ENCODE assay signal across 15 cellular contexts in genomic region chr9:127336086-127336485, GRCh38.
DNase-seq lines count a peak whose midpoint lies in the region; ATAC-seq, FAIRE-seq and TF ChIP-seq lines count a peak whose summit lies in the region.
"Had no signal": no experiment of that assay in that cellular context is flagged by ENCODE, and none has a peak within 500 bp of the region (broad histone marks: within the 10 kb centered on the region; RNA-seq: fewer than 3 reads in every experiment).

No MANE protein-coding gene starts in this region.

- no peak for ATAC-seq in GM21825 (IDR thresholded peaks at IDR 0.05; ENCODE audit: unreplicated experiment)
- no peak for ATAC-seq in GM21381 (IDR thresholded peaks at IDR 0.05; ENCODE audit: unreplicated experiment)

- TF ChIP-seq CTCF in astrocyte (IDR thresholded peaks at IDR 0.05; ENCODE audit: insufficient read depth, low read depth, low read length) (no peak), type B pancreatic cell (conservative IDR thresholded peaks at IDR 0.05) (no peak)

- H3K4me1 ChIP-seq in astrocyte (ENCODE audit: insufficient read depth, low read length): peaks cover 22% of the 10 kb centered on the region
- H3K4me1 ChIP-seq: neural progenitor cell had no signal

- H3K9me3 Mint-ChIP-seq in astrocyte (ENCODE audit: unreplicated experiment) (no peaks in the 10 kb centered on the region), type B pancreatic cell (no peaks in the 10 kb centered on the region)
- H3K9me3 Mint-ChIP-seq: neural progenitor cell had no signal

- H3K36me3 ChIP-seq in astrocyte (ENCODE audit: insufficient read depth, low read length): no peaks in the 10 kb centered on the region
- H3K36me3 ChIP-seq: neural progenitor cell had no signal

- H3K36me3 Mint-ChIP-seq in astrocyte (ENCODE audit: low read depth, unreplicated experiment) (peaks cover 9% of the 10 kb centered on the region), type B pancreatic cell (peaks cover 27% of the 10 kb centered on the region)

- H3K4me3 ChIP-seq in astrocyte (ENCODE audit: insufficient read depth, low read depth, low read length) (no peak overlapping the region), skin epidermis (no peak overlapping the region)
- H3K4me3 ChIP-seq: MG63, neural progenitor cell had no signal

- no peaks in the 10 kb centered on the region for H3K9me3 ChIP-seq in astrocyte (ENCODE audit: insufficient read depth, low read depth, low read length)
- H3K9me3 ChIP-seq: MG63 had no signal

- peak overlapping the region; percentile 75 for H3K4me2 ChIP-seq in astrocyte (ENCODE audit: low read length)
- H3K4me2 ChIP-seq: neural progenitor cell had no signal

- no peak overlapping the region for H3K4me3 Mint-ChIP-seq in astrocyte (ENCODE audit: unreplicated experiment)
- H3K4me3 Mint-ChIP-seq in type B pancreatic cell: no peak overlapping the region
- H3K4me3 Mint-ChIP-seq: neural progenitor cell had no signal

- no peaks in the 10 kb centered on the region for H4K20me1 ChIP-seq in astrocyte (ENCODE audit: insufficient read depth, low read length)

- DNase-seq in HCEC 1CT (peak; percentile 48), astrocyte (ENCODE audit: low read depth) (peak; percentile 30), iris pigment epithelial cell (ENCODE audit: low read depth) (peak; percentile 46), ecto neural progenitor cell (ENCODE audit: low spot score) (no peak), type B pancreatic cell (ENCODE audit: extremely low spot score, unreplicated experiment) (no peak)
- DNase-seq: activated CD8-positive, alpha-beta memory T cell treated with anti-CD3 and anti-CD28 coated beads, Interleukin-2, amount 50 U/mL, for 48 hours; erythroblast; NCI-H345; SIG-M5 had no signal

- H3K79me2 ChIP-seq in astrocyte (ENCODE audit: insufficient read depth, low read length): no peaks in the 10 kb centered on the region

- no peaks in the 10 kb centered on the region for H3K27me3 Mint-ChIP-seq in astrocyte (ENCODE audit: low read depth, unreplicated experiment)
- no peaks in the 10 kb centered on the region for H3K27me3 Mint-ChIP-seq in type B pancreatic cell

- FAIRE-seq in astrocyte (lab: Jason Lieb, UNC): no peak

- no peaks in the 10 kb centered on the region for H3K27me3 ChIP-seq in astrocyte (ENCODE audit: insufficient read depth, low read length)
- H3K27me3 ChIP-seq: MG63, neural progenitor cell had no signal

- H2AFZ ChIP-seq in astrocyte (ENCODE audit: low read depth, low read length): no peak overlapping the region
- H2AFZ ChIP-seq: neural progenitor cell had no signal

- H3K27ac Mint-ChIP-seq in astrocyte (ENCODE audit: unreplicated experiment): peak overlapping the region; percentile 20
- H3K27ac Mint-ChIP-seq in type B pancreatic cell: no peak overlapping the region
- H3K27ac Mint-ChIP-seq: neural progenitor cell had no signal

- H3K27ac ChIP-seq in astrocyte (ENCODE audit: low read depth, low read length): peak overlapping the region; percentile 67
- peak overlapping the region in 12 of 21 experiments; percentile 4 to 68 (median 38) for H3K27ac ChIP-seq in skin epidermis
- H3K27ac ChIP-seq: C4-2B, neural progenitor cell had no signal

- no peak overlapping the region for H3K9ac ChIP-seq in astrocyte (ENCODE audit: low read length)
- H3K9ac ChIP-seq: neural progenitor cell had no signal

- H3K4me1 Mint-ChIP-seq in astrocyte (ENCODE audit: low read depth, unreplicated experiment) (peaks cover 23% of the 10 kb centered on the region), type B pancreatic cell (ENCODE audit: unreplicated experiment) (peaks cover 13% of the 10 kb centered on the region)

Comparison
In these comparisons a context has a peak if more than half of its experiments do, and no peak if none do; other contexts are left out.
1. DNase-seq: peak in HCEC 1CT (single experiment), astrocyte (single experiment) and iris pigment epithelial cell (single experiment); none in ecto neural progenitor cell (single experiment) and type B pancreatic cell (single experiment).